In the genomic region with DNA sequence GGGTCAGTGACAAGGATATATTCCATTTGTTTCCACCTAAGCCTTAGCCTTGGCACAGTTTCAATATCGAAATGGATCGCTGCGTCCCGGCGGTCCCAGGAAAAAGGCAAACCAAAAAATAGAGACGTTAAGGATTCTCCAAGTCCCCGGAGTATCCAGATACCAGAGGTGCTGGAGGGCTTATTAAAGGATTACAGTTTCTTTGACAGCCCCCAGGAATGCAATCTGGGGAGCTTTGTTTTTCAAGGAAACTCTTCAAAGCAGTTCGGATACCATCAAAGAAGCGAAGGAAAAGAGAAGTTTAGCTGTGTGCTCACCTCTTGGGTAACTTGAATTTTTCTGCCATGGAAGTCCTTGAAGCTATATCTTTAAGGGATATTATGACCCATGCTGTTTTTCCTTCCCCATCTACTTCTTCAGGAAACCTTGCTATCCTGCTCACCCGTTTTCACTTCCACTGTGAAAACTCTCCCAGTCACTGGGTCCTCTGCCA, we compare ENCODE assay signal across 15 cellular contexts. TPM values are rescaled to one million over a fixed set of nuclear protein-coding genes. Genes with fewer than 3 reads are reported as not detected.
DNase-seq lines count a peak whose midpoint lies in the region; ATAC-seq and TF ChIP-seq lines count a peak whose summit lies in the region.
"Had no signal": no experiment of that assay in that cellular context is flagged by ENCODE, and none has a peak within 500 bp of the region (broad histone marks: within the 10 kb centered on the region; RNA-seq: fewer than 3 reads in every experiment).

No MANE protein-coding gene starts in this region.

- TF ChIP-seq CTCF in cardiac fibroblast (IDR thresholded peaks at IDR 0.05; ENCODE audit: low read depth, low read length): no peak

- peak; percentile 26 for DNase-seq in NCI-H82 (lab: John Stamatoyannopoulos, UW)
- no peak for DNase-seq in NCI-H82 treated with DMSO at 0.1 percent for 48 hours (lab: John Stamatoyannopoulos, UW; ENCODE audit: unreplicated experiment)
- DNase-seq in cardiac fibroblast (ENCODE audit: low read depth in 2 of 2): peak in 1 of 2 donors; percentile 6
- DNase-seq in NCI-H146 treated with DMSO at 0.1 percent for 48 hours (lab: John Stamatoyannopoulos, UW; ENCODE audit: unreplicated experiment): no peak
- DNase-seq in T-helper 2 cell: no peak
- DNase-seq: effector memory CD8-positive, alpha-beta T cell; KBM-7; OCI-M1; stimulated activated CD4-positive, alpha-beta T cell treated with anti-CD3 and anti-CD28 coated beads, Interleukin-4, amount 100 ng/mL, for 24 hours had no signal

- no peak for ATAC-seq in HG03280 (IDR thresholded peaks at IDR 0.05; ENCODE audit: unreplicated experiment)
- ATAC-seq: activated CD8-positive, alpha-beta T cell treated with anti-CD3 and anti-CD28 coated beads for 36 hours; effector memory CD8-positive, alpha-beta T cell had no signal

- H3K9me3 ChIP-seq in iPS-20b (ENCODE audit: insufficient read depth, low read depth, low read length): no peaks in the 10 kb centered on the region
- H3K9me3 ChIP-seq in skeletal muscle tissue (ENCODE audit: control insufficient read depth in 3 of 3, low read length in 3 of 3): no peaks in the 10 kb centered on the region
- H3K9me3 ChIP-seq: HAP-1 had no signal

- no peak overlapping the region for H3K27ac ChIP-seq in iPS-20b (ENCODE audit: low read length)
- no peak overlapping the region for H3K27ac ChIP-seq in skeletal muscle tissue (ENCODE audit: low read depth, low read length)
- H3K27ac ChIP-seq: 22Rv1 had no signal

- no peak overlapping the region for H3K9ac ChIP-seq in iPS-20b (ENCODE audit: low read depth, low read length)
- H3K9ac ChIP-seq in skeletal muscle tissue (ENCODE audit: low read depth in 1 of 3, low read length in 3 of 3): peak overlapping the region in 2 of 3 donors; percentile 25 to 28

- peak overlapping the region; percentile 31 to 35 for H3K4me3 ChIP-seq in cardiac fibroblast (replicated peaks in 1 of 2; ENCODE audit: low read depth in 2 of 2, low read length in 2 of 2)
- peak overlapping the region; percentile 69 for H3K4me3 ChIP-seq in iPS-20b (ENCODE audit: low read length)
- H3K4me3 ChIP-seq in skeletal muscle tissue (ENCODE audit: low read length in 3 of 3): peak overlapping the region; percentile 36 to 56 (median 40)

- H3K27me3 ChIP-seq in iPS-20b (ENCODE audit: insufficient read depth, low read length) (peaks cover 54% of the 10 kb centered on the region), skeletal muscle tissue (ENCODE audit: control insufficient read depth in 3 of 3, insufficient read depth in 3 of 3, low read length in 3 of 3) (peaks cover 15 to 37% (median 29%) of the 10 kb centered on the region in 3 donors)

- peaks cover 6% of the 10 kb centered on the region for H3K4me1 ChIP-seq in iPS-20b (ENCODE audit: insufficient read depth, low read length)
- H3K4me1 ChIP-seq in skeletal muscle tissue (ENCODE audit: control insufficient read depth in 3 of 3, insufficient read depth in 3 of 3, low read length in 3 of 3): peaks cover 0 to 11% (median 2%) of the 10 kb centered on the region in 3 donors
- H3K4me1 ChIP-seq: HAP-1 had no signal

- H3K36me3 ChIP-seq in iPS-20b (ENCODE audit: insufficient read depth, low read depth, low read length) (no peaks in the 10 kb centered on the region), skeletal muscle tissue (ENCODE audit: control insufficient read depth in 3 of 3, insufficient read depth in 3 of 3, low read length in 3 of 3) (no peaks in the 10 kb centered on the region)
- H3K36me3 ChIP-seq: HAP-1 had no signal

RNA-seq across cellular contexts. Expression of gene GPR83, which starts 0.6 kb away (rescaled TPM):
- total RNA-seq in skeletal muscle tissue: not detected
